In genomic region chr6:133754298-133754697, GRCh38 we compare ENCODE assay signal across 25 cellular contexts.
"Had no signal": no experiment of that assay in that cellular context is flagged by ENCODE, and none has a peak within 500 bp of the region (broad histone marks: within the 10 kb centered on the region; RNA-seq: fewer than 3 reads in every experiment).

No MANE protein-coding gene starts in this region.

- H3K27ac ChIP-seq: colonic mucosa, coronary artery, dorsolateral prefrontal cortex, epithelial cell of prostate, foreskin keratinocyte, gastrocnemius medialis had no signal

- H3K4me1 Mint-ChIP-seq: endodermal cell had no signal

- DNase-seq: colonic mucosa; cortex of kidney; dermis blood vessel endothelial cell; dorsolateral prefrontal cortex; effector CD4-positive, alpha-beta T cell; effector CD8-positive, alpha-beta T cell; effector memory CD4-positive, alpha-beta T cell; effector memory CD8-positive, alpha-beta T cell; endodermal cell; erythroblast; esophagus squamous epithelium; foreskin fibroblast; foreskin keratinocyte; foreskin melanocyte; gastrocnemius medialis; glutamatergic neuron; head of caudate nucleus; heart left ventricle; heart right ventricle had no signal

- H3K36me3 ChIP-seq: colonic mucosa, esophagus muscularis mucosa, esophagus squamous epithelium, gastrocnemius medialis, gastroesophageal sphincter, heart left ventricle, heart right ventricle had no signal

- H3K9me3 ChIP-seq: colonic mucosa, esophagus muscularis mucosa, esophagus squamous epithelium, gastrocnemius medialis, gastroesophageal sphincter, heart left ventricle, heart right ventricle had no signal

- H3K27me3 Mint-ChIP-seq: dendritic cell treated with granulocyte-macrophage colony-stimulating factor and Interleukin-4, amounts not matched to agents 40 ng/mL and 50 ng/mL, for 4 days; effector memory CD8-positive, alpha-beta T cell had no signal

- H3K27ac Mint-ChIP-seq: dendritic cell treated with granulocyte-macrophage colony-stimulating factor and Interleukin-4, amounts not matched to agents 40 ng/mL and 50 ng/mL, for 4 days; effector memory CD8-positive, alpha-beta T cell; endodermal cell had no signal

- ATAC-seq: effector memory CD8-positive, alpha-beta T cell; esophagus mucosa; foreskin keratinocyte; gastrocnemius medialis; gastroesophageal sphincter; heart left ventricle; heart right ventricle had no signal

- H3K4me3 ChIP-seq: colonic mucosa, coronary artery, dorsolateral prefrontal cortex, esophagus muscularis mucosa, esophagus squamous epithelium, gastrocnemius medialis, gastroesophageal sphincter, heart left ventricle, heart right ventricle had no signal

- H3K27me3 ChIP-seq: colonic mucosa, esophagus muscularis mucosa, esophagus squamous epithelium, gastrocnemius medialis, gastroesophageal sphincter, heart left ventricle, heart right ventricle had no signal

- H3K4me3 Mint-ChIP-seq: dendritic cell treated with granulocyte-macrophage colony-stimulating factor and Interleukin-4, amounts not matched to agents 40 ng/mL and 50 ng/mL, for 4 days; effector memory CD8-positive, alpha-beta T cell; endodermal cell had no signal

- H3K4me1 ChIP-seq: colonic mucosa, foreskin keratinocyte had no signal

- H3K9me3 Mint-ChIP-seq: dendritic cell treated with granulocyte-macrophage colony-stimulating factor and Interleukin-4, amounts not matched to agents 40 ng/mL and 50 ng/mL, for 4 days; effector memory CD8-positive, alpha-beta T cell; endodermal cell had no signal
